Comparison of ENCODE assay signal across 2 cellular contexts in the genomic region with DNA sequence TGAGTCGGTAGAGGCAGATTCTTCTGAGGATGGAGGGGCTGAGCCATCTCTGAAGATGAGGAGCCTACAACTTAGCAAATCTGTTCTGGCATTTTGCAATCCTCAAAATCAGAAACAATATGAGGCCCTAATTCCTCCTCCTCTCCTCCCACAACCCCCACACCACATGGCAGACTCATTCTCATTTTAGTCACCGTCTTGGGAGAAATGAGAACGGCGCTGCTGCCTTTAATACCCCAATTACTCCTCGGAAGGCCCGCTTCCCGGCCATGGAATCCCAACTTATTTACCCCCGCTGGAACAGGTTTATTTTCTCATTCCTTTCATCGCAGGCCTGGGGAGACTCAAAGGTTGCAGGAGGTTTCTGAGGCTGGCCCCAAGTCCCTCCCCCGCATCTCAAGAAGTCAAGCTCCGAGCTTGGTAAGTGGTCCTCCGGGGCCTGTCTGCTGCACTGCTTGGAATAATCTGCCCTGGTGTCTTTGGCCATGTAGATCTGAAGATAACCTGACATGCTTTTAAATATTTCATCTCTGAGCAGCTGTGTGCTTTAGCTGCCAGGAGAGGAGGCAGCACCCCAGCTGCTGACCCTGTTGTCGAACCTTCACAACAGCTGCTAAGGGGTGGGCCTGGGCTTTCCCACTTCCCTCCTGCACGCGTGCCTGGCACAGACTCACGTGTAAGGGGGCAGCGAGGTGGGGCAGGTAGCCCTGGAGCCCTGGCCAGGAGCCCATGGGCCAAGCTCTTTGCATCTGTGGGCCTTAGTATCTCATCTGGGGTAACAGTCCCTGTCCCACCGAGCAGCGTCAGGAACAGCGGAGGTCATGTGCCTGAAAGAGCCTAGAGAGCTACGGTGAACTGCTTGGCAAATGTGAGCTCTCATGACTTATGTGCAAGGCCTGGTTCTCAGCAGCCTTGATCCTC.
A peak's percentile ranks its signal among the peaks of the same experiment; 100 is the strongest.
TF ChIP-seq lines count a peak whose summit lies in the region.

No MANE protein-coding gene starts in this region.

TF ChIP-seq in SK-N-SH, 30 proteins besides CTCF, POLR2A, EP300 and RAD21 (continued from another document):
- TF ChIP-seq RFX5 (IDR thresholded peaks at IDR 0.05; ENCODE audit: low read length) (no peak), RXRA (IDR thresholded peaks at IDR 0.05; ENCODE audit: borderline replicate concordance, low read depth) (no peak), NFIC (IDR thresholded peaks at IDR 0.05; ENCODE audit: borderline replicate concordance) (no peak), FOXJ3 (CRISPR knock-in tag; IDR thresholded peaks at IDR 0.05) (peak; percentile 54; the same call in 1 of the 2 replicates), ELF1 (IDR thresholded peaks at IDR 0.05) (no peak), SIN3A (IDR thresholded peaks at IDR 0.05; ENCODE audit: borderline replicate concordance, low read depth, low read length) (no peak), NRF1 (IDR thresholded peaks at IDR 0.05; ENCODE audit: low read depth, low read length) (no peak), RCOR1 (IDR thresholded peaks at IDR 0.05; ENCODE audit: low read length) (no peak), GATA2 (CRISPR knock-in tag; IDR thresholded peaks at IDR 0.05) (peak; percentile 66), CHD2 (IDR thresholded peaks at IDR 0.05; ENCODE audit: low read length, partially characterized antibody) (no peak), GABPA (IDR thresholded peaks at IDR 0.05; ENCODE audit: low read depth) (no peak)
- TF ChIP-seq, protein P1, sequence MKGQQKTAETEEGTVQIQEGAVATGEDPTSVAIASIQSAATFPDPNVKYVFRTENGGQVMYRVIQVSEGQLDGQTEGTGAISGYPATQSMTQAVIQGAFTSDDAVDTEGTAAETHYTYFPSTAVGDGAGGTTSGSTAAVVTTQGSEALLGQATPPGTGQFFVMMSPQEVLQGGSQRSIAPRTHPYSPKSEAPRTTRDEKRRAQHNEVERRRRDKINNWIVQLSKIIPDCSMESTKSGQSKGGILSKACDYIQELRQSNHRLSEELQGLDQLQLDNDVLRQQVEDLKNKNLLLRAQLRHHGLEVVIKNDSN (IDR thresholded peaks at IDR 0.05; ENCODE audit: borderline replicate concordance, low read depth): no peak
- TF ChIP-seq, protein P2, sequence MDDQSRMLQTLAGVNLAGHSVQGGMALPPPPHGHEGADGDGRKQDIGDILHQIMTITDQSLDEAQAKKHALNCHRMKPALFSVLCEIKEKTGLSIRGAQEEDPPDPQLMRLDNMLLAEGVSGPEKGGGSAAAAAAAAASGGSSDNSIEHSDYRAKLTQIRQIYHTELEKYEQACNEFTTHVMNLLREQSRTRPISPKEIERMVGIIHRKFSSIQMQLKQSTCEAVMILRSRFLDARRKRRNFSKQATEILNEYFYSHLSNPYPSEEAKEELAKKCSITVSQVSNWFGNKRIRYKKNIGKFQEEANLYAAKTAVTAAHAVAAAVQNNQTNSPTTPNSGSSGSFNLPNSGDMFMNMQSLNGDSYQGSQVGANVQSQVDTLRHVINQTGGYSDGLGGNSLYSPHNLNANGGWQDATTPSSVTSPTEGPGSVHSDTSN (IDR thresholded peaks at IDR 0.05): no peak
- TF ChIP-seq, protein P3, sequence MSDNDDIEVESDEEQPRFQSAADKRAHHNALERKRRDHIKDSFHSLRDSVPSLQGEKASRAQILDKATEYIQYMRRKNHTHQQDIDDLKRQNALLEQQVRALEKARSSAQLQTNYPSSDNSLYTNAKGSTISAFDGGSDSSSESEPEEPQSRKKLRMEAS (IDR thresholded peaks at IDR 0.05; ENCODE audit: low read depth): no peak

TF ChIP-seq in SK-N-SH treated with all-trans-retinoic acid at 6 μM for 48 hours, 23 proteins besides CTCF, POLR2A, EP300 and RAD21:
- TF ChIP-seq, protein P4, sequence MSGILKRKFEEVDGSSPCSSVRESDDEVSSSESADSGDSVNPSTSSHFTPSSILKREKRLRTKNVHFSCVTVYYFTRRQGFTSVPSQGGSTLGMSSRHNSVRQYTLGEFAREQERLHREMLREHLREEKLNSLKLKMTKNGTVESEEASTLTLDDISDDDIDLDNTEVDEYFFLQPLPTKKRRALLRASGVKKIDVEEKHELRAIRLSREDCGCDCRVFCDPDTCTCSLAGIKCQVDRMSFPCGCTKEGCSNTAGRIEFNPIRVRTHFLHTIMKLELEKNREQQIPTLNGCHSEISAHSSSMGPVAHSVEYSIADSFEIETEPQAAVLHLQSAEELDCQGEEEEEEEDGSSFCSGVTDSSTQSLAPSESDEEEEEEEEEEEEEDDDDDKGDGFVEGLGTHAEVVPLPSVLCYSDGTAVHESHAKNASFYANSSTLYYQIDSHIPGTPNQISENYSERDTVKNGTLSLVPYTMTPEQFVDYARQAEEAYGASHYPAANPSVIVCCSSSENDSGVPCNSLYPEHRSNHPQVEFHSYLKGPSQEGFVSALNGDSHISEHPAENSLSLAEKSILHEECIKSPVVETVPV (CRISPR knock-in tag; IDR thresholded peaks at IDR 0.05): no peak
- no peak for TF ChIP-seq RARB (CRISPR knock-in tag; IDR thresholded peaks at IDR 0.05)
- no peak for TF ChIP-seq ZFP30 (CRISPR knock-in tag; IDR thresholded peaks at IDR 0.05)
- no peak for TF ChIP-seq ISL1 (CRISPR knock-in tag; IDR thresholded peaks at IDR 0.05)
